ENCODE assay signal across 13 cellular contexts in the genomic region with DNA sequence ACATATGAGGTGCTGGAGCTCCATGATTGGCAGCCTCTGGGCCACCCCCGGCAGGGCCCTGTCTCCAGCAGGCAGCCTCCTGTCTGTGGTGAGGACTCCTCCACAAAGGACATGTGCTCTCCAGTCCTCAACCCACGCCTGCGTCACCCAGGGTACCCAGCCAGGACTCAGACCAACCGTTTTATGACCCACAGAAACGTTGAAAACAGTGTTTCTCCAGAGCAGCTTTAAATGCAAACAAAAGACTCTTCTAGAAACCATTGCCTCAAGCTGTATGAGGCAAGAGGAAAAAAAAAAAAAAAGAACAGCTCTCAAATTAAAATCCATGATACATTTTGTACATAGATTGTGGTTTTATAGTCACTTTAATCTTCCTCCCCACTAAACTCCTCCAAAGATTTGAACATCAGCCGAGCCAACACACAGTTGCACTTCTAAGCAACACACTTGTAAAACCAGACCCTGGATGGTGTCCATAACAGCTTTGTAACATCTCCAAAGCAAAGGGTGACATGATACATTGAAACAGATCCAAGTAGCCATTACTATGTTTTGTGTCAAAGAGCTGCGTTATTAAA.
A peak's percentile ranks its signal among the peaks of the same experiment; 100 is the strongest.
DNase-seq lines count a peak whose midpoint lies in the region; ATAC-seq and TF ChIP-seq lines count a peak whose summit lies in the region.
"Had no signal": no experiment of that assay in that cellular context is flagged by ENCODE, and none has a peak within 500 bp of the region (broad histone marks: within the 10 kb centered on the region; RNA-seq: fewer than 3 reads in every experiment).

No MANE protein-coding gene starts in this region.

- no peaks in the 10 kb centered on the region for H3K79me2 ChIP-seq in trophoblast cell (ENCODE audit: control insufficient read depth, insufficient read depth, low read length, poor library complexity)

- H3K9me3 ChIP-seq in heart right ventricle (no peaks in the 10 kb centered on the region), psoas muscle (no peaks in the 10 kb centered on the region), trophoblast cell (ENCODE audit: insufficient read depth, low read depth, low read length) (no peaks in the 10 kb centered on the region)

- WGBS in heart right ventricle, 2 donors: 57 to 64% methylated on average over 7 of the region's 7 CpGs
- 36 to 56% (median 50%) methylated on average over 7 of the region's 7 CpGs for WGBS in psoas muscle, 3 donors
- WGBS in trophoblast cell (ENCODE audit: extremely low coverage, insufficient coverage, insufficient read length): no CpG with 5 or more reads among the region's 7 CpGs

- H3K18ac ChIP-seq in trophoblast cell (ENCODE audit: low read length): no peak overlapping the region

- TF ChIP-seq CTCF in VCaP (conservative IDR thresholded peaks at IDR 0.05) (no peak), heart right ventricle (IDR thresholded peaks at IDR 0.05) (no peak), psoas muscle (IDR thresholded peaks at IDR 0.05) (no peak)

- H3K9ac ChIP-seq in trophoblast cell (ENCODE audit: low read length): no peak overlapping the region

- no peaks in the 10 kb centered on the region for H3K79me1 ChIP-seq in trophoblast cell (ENCODE audit: low read length)

- no peak overlapping the region for H2AFZ ChIP-seq in trophoblast cell (ENCODE audit: insufficient read depth, low read length, poor library complexity)

- no peak overlapping the region for H2BK5ac ChIP-seq in trophoblast cell (ENCODE audit: low read depth, low read length, poor library complexity)

- DNase-seq in AG08395 (ENCODE audit: low spot score): peak; percentile 39
- DNase-seq in heart right ventricle: peak in 1 of 2 donors; percentile 41
- DNase-seq in psoas muscle: peak; percentile 70 to 73
- DNase-seq in activated effector memory CD4-positive, alpha-beta T cell treated with anti-CD3 and anti-CD28 coated beads, Interleukin-2, amount 50 U/mL, for 16 hours: no peak
- no peak for DNase-seq in germinal center (ENCODE audit: low spot score)
- DNase-seq in middle frontal gyrus (ENCODE audit: extremely low spot score, low spot score): no peak
- DNase-seq in trophoblast cell: no peak
- DNase-seq: activated CD4-positive, alpha-beta T cell treated with anti-CD3 and anti-CD28 coated beads for 4 hours; activated gamma-delta T cell; KBM-7; NCI-H2029; occipital lobe had no signal

- no peak overlapping the region for H3K23ac ChIP-seq in trophoblast cell (ENCODE audit: low read length)

- H3K27ac ChIP-seq in VCaP (peak overlapping the region; percentile 70), heart right ventricle (peak overlapping the region; percentile 42 to 74 (median 70)), psoas muscle (peak overlapping the region; percentile 41), trophoblast cell (ENCODE audit: low read depth, low read length) (no peak overlapping the region)

- intact Hi-C loops in heart right ventricle (cut with DNase I) (no loop called here), psoas muscle (cut with DNase I) (no loop called here)

- H2BK12ac ChIP-seq in trophoblast cell (ENCODE audit: low read length): no peak overlapping the region

- H3K4me3 ChIP-seq in heart right ventricle: no peak overlapping the region
- no peak overlapping the region for H3K4me3 ChIP-seq in psoas muscle
- no peak overlapping the region for H3K4me3 ChIP-seq in trophoblast cell (ENCODE audit: low read depth, low read length)

- H3K27me3 ChIP-seq in heart right ventricle (peaks cover 0 to 3% (median 0%) of the 10 kb centered on the region in 7 donors), psoas muscle (ENCODE audit: insufficient read depth in 3 of 3, low read length in 2 of 3) (no peaks in the 10 kb centered on the region), trophoblast cell (ENCODE audit: insufficient read depth, low read length) (no peaks in the 10 kb centered on the region)

- H4K12ac ChIP-seq in trophoblast cell (ENCODE audit: low read depth, low read length): no peak overlapping the region

- ATAC-seq in heart right ventricle (peak; percentile 44 to 75 (median 68)), psoas muscle (peak in 3 of 4 donors; percentile 56 to 64 (median 63))

- no peak overlapping the region for H3K4me2 ChIP-seq in trophoblast cell (ENCODE audit: low read length)

- no peak overlapping the region for H3K14ac ChIP-seq in trophoblast cell (ENCODE audit: low read length)

- H4K8ac ChIP-seq in trophoblast cell (ENCODE audit: low read depth, low read length): no peak overlapping the region

- no peak overlapping the region for H2AK5ac ChIP-seq in trophoblast cell (ENCODE audit: low read length)

- no peak overlapping the region for H3K4ac ChIP-seq in trophoblast cell (ENCODE audit: low read depth, low read length)

- no peak overlapping the region for H2BK120ac ChIP-seq in trophoblast cell (ENCODE audit: insufficient read depth, low read length, poor library complexity)

- H4K91ac ChIP-seq in trophoblast cell (ENCODE audit: low read depth, low read length): no peak overlapping the region

- H3K36me3 ChIP-seq in heart right ventricle (no peaks in the 10 kb centered on the region), psoas muscle (ENCODE audit: insufficient read depth in 1 of 2, low read depth in 1 of 2) (no peaks in the 10 kb centered on the region), trophoblast cell (ENCODE audit: control insufficient read depth in 1 of 2, insufficient read depth in 2 of 2, low read length in 2 of 2) (no peaks in the 10 kb centered on the region)

- H3K4me1 ChIP-seq in heart right ventricle (peaks cover 0 to 16% (median 0%) of the 10 kb centered on the region in 9 donors), psoas muscle (no peaks in the 10 kb centered on the region), trophoblast cell (ENCODE audit: control insufficient read depth in 1 of 2, insufficient read depth in 2 of 2, low read length in 2 of 2) (no peaks in the 10 kb centered on the region)

Comparison
In these comparisons a context has a peak if more than half of its experiments do, and no peak if none do; other contexts are left out.
1. DNase-seq: peak in AG08395 (single experiment) and psoas muscle (2 of 2); none in activated effector memory CD4-positive, alpha-beta T cell treated with anti-CD3 and anti-CD28 coated beads, Interleukin-2, amount 50 U/mL, for 16 hours (single experiment), germinal center (single experiment), middle frontal gyrus (single experiment) and trophoblast cell (0 of 2).